In genomic region chr9:38062106-38062497, GRCh38 we compare ENCODE assay signal across 1 cellular context.
TF ChIP-seq lines count a peak whose summit lies in the region.

No MANE protein-coding gene starts in this region.

TF ChIP-seq in IMR-90, 13 proteins besides CTCF, POLR2A, EP300 and RAD21 (continued from another document):
- TF ChIP-seq RFX5 (IDR thresholded peaks at IDR 0.05; ENCODE audit: low read depth, low read length) (no peak), MXI1 (IDR thresholded peaks at IDR 0.05; ENCODE audit: borderline replicate concordance, low read depth, low read length) (no peak), MAFK (IDR thresholded peaks at IDR 0.05; ENCODE audit: low read depth, low read length) (no peak), USF2 (IDR thresholded peaks at IDR 0.05; ENCODE audit: low read depth, low read length) (no peak), ELK1 (IDR thresholded peaks at IDR 0.05; ENCODE audit: borderline replicate concordance, low read depth, low read length) (no peak), CEBPB (IDR thresholded peaks at IDR 0.05; ENCODE audit: low read depth, low read length) (no peak), SMC3 (IDR thresholded peaks at IDR 0.05; ENCODE audit: low read depth, low read length) (no peak)
